1 cellular context compared by ENCODE assay signal in genomic region chr9:33032292-33032691, GRCh38.
TF ChIP-seq lines count a peak whose summit lies in the region.

No MANE protein-coding gene starts in this region.

TF ChIP-seq in WTC11, 78 proteins besides CTCF, POLR2A, EP300 and RAD21:
- TF ChIP-seq ZNF263 (CRISPR knock-in tag; IDR thresholded peaks at IDR 0.05; ENCODE audit: low read depth) (no peak), ZNF232 (CRISPR knock-in tag; IDR thresholded peaks at IDR 0.05) (no peak)
